13 cellular contexts compared by ENCODE assay signal in the genomic region with DNA sequence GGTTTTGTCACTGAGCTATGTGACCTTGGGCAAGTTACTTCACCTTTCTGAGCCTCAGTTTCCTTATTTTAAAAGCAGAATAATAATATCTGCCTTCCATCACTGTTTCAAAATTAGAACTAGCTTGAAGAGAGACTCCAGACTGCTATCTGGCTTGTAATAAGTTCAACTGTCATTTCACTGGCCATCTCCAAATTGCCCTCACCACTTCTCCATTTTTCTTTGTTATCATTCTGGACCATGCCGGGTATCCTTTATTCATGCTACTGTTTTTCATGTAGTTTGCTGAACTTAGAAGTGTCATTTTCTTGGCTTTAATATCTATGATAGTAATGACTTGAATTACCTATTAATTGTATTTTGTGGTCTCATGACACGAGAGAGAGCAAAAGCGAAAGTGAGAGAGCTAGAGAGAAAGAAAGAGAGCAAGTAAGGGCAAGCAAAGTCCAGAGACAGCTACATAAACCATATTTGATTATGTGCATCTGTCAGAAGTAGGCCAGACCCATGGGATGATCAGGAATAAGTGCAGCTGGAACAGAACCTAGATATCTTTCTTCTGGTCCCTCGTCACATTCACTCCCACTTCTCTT.
DNase-seq lines count a peak whose midpoint lies in the region; ATAC-seq and TF ChIP-seq lines count a peak whose summit lies in the region.
"Had no signal": no experiment of that assay in that cellular context is flagged by ENCODE, and none has a peak within 500 bp of the region (broad histone marks: within the 10 kb centered on the region; RNA-seq: fewer than 3 reads in every experiment).

No MANE protein-coding gene starts in this region.

- H3K4me1 ChIP-seq in ascending aorta = peaks cover 0 to 4% of the 10 kb centered on the region in 2 donors
- H3K4me1 ChIP-seq: BLaER1 had no signal

- POLR2A ChIA-PET in HEK293T (lab: Yijun Ruan, JAX) = no interaction called here

- CTCF ChIA-PET in HEK293T (lab: Yijun Ruan, JAX) = no interaction called here

- no peak overlapping the region for H3K4me3 ChIP-seq in ascending aorta
- H3K4me3 ChIP-seq in MG63 = no peak overlapping the region
- H3K4me3 ChIP-seq: BLaER1 had no signal

- H3K36me3 ChIP-seq in ascending aorta (no peaks in the 10 kb centered on the region), MG63 (no peaks in the 10 kb centered on the region)
- H3K36me3 ChIP-seq: BLaER1 had no signal

- no peak for TF ChIP-seq CTCF in 22Rv1 (IDR thresholded peaks at IDR 0.05)
- no peak for TF ChIP-seq CTCF in ascending aorta (IDR thresholded peaks at IDR 0.05)

- H3K27me3 ChIP-seq in ascending aorta = no peaks in the 10 kb centered on the region
- H3K27me3 ChIP-seq in MG63 = no peaks in the 10 kb centered on the region
- H3K27me3 ChIP-seq: BLaER1 had no signal

- H3K27ac ChIP-seq in 22Rv1 (0 out of 2 replicates have a peak overlapping the region, but pooled peaks have one; percentile 37), ascending aorta (peak overlapping the region; percentile 8 to 62)
- H3K27ac ChIP-seq: BLaER1 had no signal

- ATAC-seq in GM19023 (IDR thresholded peaks at IDR 0.05; ENCODE audit: unreplicated experiment) (peak; percentile 84), HG02970 (IDR thresholded peaks at IDR 0.05; ENCODE audit: low FRiP score, unreplicated experiment) (peak; percentile 56), GM21723 (IDR thresholded peaks at IDR 0.05; ENCODE audit: unreplicated experiment) (no peak)
- ATAC-seq: HCT116 had no signal

- DNase-seq in ascending aorta (ENCODE audit: low spot score in 2 of 2) = no peak
- no peak for DNase-seq in HEK293T (ENCODE audit: extremely low spot score)
- DNase-seq in MG63 = no peak
- DNase-seq in NCI-H345 (lab: John Stamatoyannopoulos, UW) = no peak
- DNase-seq: activated CD8-positive, alpha-beta memory T cell treated with anti-CD3 and anti-CD28 coated beads, Interleukin-2, amount 50 U/mL, for 4 hours; erythroblast; NCI-H526 treated with DMSO at 0.1 percent for 48 hours had no signal

- intact Hi-C loops in ascending aorta (cut with DNase I) = no loop called here

- H3K9me3 ChIP-seq in ascending aorta (no peaks in the 10 kb centered on the region), MG63 (no peaks in the 10 kb centered on the region; the same call in 1 of the 2 replicates)
- H3K9me3 ChIP-seq: BLaER1 had no signal

TF ChIP-seq in HEK293T, 16 proteins besides CTCF, POLR2A, EP300 and RAD21:
- TF ChIP-seq ZNF384 (IDR thresholded peaks at IDR 0.05) = no peak
- TF ChIP-seq ELF4 (IDR thresholded peaks at IDR 0.05) = no peak
- no peak for TF ChIP-seq PKNOX1 (IDR thresholded peaks at IDR 0.05)
- TF ChIP-seq TARDBP (IDR thresholded peaks at IDR 0.05) = no peak
- no peak for TF ChIP-seq LEF1 (IDR thresholded peaks at IDR 0.05; ENCODE audit: borderline replicate concordance)
- no peak for TF ChIP-seq FOXM1 (IDR thresholded peaks at IDR 0.05; ENCODE audit: borderline replicate concordance)
